Comparison of ENCODE assay signal across 21 cellular contexts in genomic region chr1:107274227-107274626, GRCh38.
A peak's percentile ranks its signal among the peaks of the same experiment; 100 is the strongest.
DNase-seq lines count a peak whose midpoint lies in the region; ATAC-seq, FAIRE-seq and TF ChIP-seq lines count a peak whose summit lies in the region.
"Had no signal": no experiment of that assay in that cellular context is flagged by ENCODE, and none has a peak within 500 bp of the region (broad histone marks: within the 10 kb centered on the region; RNA-seq: fewer than 3 reads in every experiment).

No MANE protein-coding gene starts in this region.

- H3K4me1 ChIP-seq in ACC112 (ENCODE audit: control insufficient read depth, insufficient read depth, low read length, unreplicated experiment), result no peaks in the 10 kb centered on the region

- no peaks in the 10 kb centered on the region for H3K27me3 Mint-ChIP-seq in stimulated activated memory B cell treated with anti-CD40 and anti-IgM and Interleukin-4, amounts not matched to agents 10 μg/mL and 1 μg/mL and 100 μg/mL, for 72 hours

- H3K27ac Mint-ChIP-seq in stimulated activated memory B cell treated with anti-CD40 and anti-IgM and Interleukin-4, amounts not matched to agents 10 μg/mL and 1 μg/mL and 100 μg/mL, for 72 hours, result peak overlapping the region; percentile 26
- H3K27ac Mint-ChIP-seq: CD14-positive monocyte, GM23338, HFFc6 had no signal

- H2AFZ ChIP-seq in ACC112 (ENCODE audit: low read length, unreplicated experiment), result no peak overlapping the region
- H2AFZ ChIP-seq: GM23338 had no signal

- no peaks in the 10 kb centered on the region for H3K27me3 ChIP-seq in ACC112 (ENCODE audit: insufficient read depth, low read length)

- peaks cover 26% of the 10 kb centered on the region for H3K4me1 Mint-ChIP-seq in stimulated activated memory B cell treated with anti-CD40 and anti-IgM and Interleukin-4, amounts not matched to agents 10 μg/mL and 1 μg/mL and 100 μg/mL, for 72 hours
- H3K4me1 Mint-ChIP-seq: CD14-positive monocyte had no signal

- no peaks in the 10 kb centered on the region for H3K36me3 Mint-ChIP-seq in stimulated activated memory B cell treated with anti-CD40 and anti-IgM and Interleukin-4, amounts not matched to agents 10 μg/mL and 1 μg/mL and 100 μg/mL, for 72 hours
- H3K36me3 Mint-ChIP-seq: CD14-positive monocyte; CD4-positive, alpha-beta memory T cell had no signal

- H3K79me2 ChIP-seq in ACC112 (ENCODE audit: control insufficient read depth, insufficient read depth, low read length, unreplicated experiment), result no peaks in the 10 kb centered on the region

- no peaks in the 10 kb centered on the region for H3K9me3 Mint-ChIP-seq in stimulated activated memory B cell treated with anti-CD40 and anti-IgM and Interleukin-4, amounts not matched to agents 10 μg/mL and 1 μg/mL and 100 μg/mL, for 72 hours
- H3K9me3 Mint-ChIP-seq: CD14-positive monocyte; CD4-positive, alpha-beta memory T cell; GM23338; HFFc6 had no signal

- H3K4me3 ChIP-seq in ACC112 (ENCODE audit: low read depth, low read length), result 0 out of 2 replicates have a peak overlapping the region, but pooled peaks have one; percentile 46
- H3K4me3 ChIP-seq: GM23338, K562 had no signal

- no peak for TF ChIP-seq POLR2A in H54 (IDR thresholded peaks at IDR 0.05; ENCODE audit: low read depth, low read length)

- peak; percentile 23 for FAIRE-seq in H54 (lab: Jason Lieb, UNC)
- FAIRE-seq: G401.6, GM12891, GM18507, HTR-8/SVneo, K562 had no signal

- in situ Hi-C loops in GM13977 (cut with MboI; ENCODE audit: low pct_unique_long_range_greater_than_20kb, low sequenced_read_pairs, unreplicated experiment) (no loop called here), KBM-7 (cut with MboI; ENCODE audit: low pct_unique_long_range_greater_than_20kb, low sequenced_read_pairs) (no loop called here)

- ATAC-seq in stimulated activated memory B cell treated with anti-CD40 and anti-IgM and Interleukin-4, amounts not matched to agents 10 μg/mL and 1 μg/mL and 100 μg/mL, for 72 hours, result no peak
- ATAC-seq: GM23338, HCT116, K562 had no signal

- no peak overlapping the region for H3K4me3 Mint-ChIP-seq in stimulated activated memory B cell treated with anti-CD40 and anti-IgM and Interleukin-4, amounts not matched to agents 10 μg/mL and 1 μg/mL and 100 μg/mL, for 72 hours
- H3K4me3 Mint-ChIP-seq: CD14-positive monocyte, GM23338, HFFc6 had no signal

- no peak for TF ChIP-seq CTCF in GM13977 (IDR thresholded peaks at IDR 0.05; ENCODE audit: extremely low read depth, insufficient read depth, missing control alignments)

- DNase-seq in H54 (ENCODE audit: insufficient read length, low spot score) (no peak), kidney tubule cell (ENCODE audit: low spot score) (peak; percentile 19), GM13977 (ENCODE audit: low spot score) (no peak), KBM-7 (no peak), NCI-H526 treated with DMSO at 0.1 percent for 48 hours (lab: John Stamatoyannopoulos, UW) (no peak)
- DNase-seq: 8988T; CD4-positive, alpha-beta memory T cell; DMS153; H7; HFFc6; IMR-90 had no signal

- H3K27ac ChIP-seq in ACC112 (ENCODE audit: low read depth, low read length), result no peak overlapping the region

- no peaks in the 10 kb centered on the region for H3K36me3 ChIP-seq in ACC112 (ENCODE audit: insufficient read depth, low read length)
